24 cellular contexts compared by ENCODE assay signal in the genomic region with DNA sequence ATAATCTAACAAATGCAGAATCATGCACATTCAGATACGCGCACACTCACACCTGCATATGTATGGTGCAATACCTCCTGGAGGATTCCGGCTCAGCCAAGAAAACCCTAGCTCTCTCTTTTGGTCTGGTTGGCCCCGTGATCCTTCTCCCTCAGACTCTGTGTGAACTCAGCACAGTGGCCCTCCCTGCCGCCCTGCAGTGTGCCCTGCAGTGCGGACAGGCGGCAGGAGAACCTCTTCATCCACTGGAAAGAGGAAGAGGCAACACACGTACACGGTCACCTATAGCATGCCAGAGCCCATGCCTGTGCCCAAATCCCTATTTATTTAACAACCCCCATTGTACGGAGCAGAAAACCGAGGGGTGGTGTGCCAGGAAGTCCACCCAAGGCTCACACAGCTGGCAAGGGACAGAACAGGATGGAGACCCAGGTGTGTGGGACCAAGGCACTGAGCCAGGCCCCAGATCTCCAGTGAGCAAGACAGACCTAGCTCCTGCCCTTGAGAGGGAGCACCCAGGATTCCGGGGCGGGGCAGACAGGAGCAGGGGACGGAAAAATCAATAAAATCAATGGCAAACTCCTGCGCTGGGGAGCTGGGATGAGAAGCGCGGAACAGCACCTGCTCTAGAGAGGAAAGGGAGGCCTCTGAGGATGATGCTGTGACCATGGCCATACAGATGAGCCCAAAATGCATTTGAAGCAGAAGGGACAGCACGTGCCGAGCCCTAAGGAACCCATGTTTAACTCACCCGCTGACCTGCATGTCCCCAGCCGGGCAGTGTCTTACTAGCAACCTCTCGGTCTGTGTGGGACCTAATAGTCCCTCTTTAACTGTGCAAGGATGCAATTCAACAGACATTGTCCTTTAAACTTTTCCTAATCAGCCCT. TPM values are rescaled to one million over a fixed set of nuclear protein-coding genes. Genes with fewer than 3 reads are reported as not detected.
A peak's percentile ranks its signal among the peaks of the same experiment; 100 is the strongest.
DNase-seq lines count a peak whose midpoint lies in the region; ATAC-seq and TF ChIP-seq lines count a peak whose summit lies in the region.
"Had no signal": no experiment of that assay in that cellular context is flagged by ENCODE, and none has a peak within 500 bp of the region (broad histone marks: within the 10 kb centered on the region; RNA-seq: fewer than 3 reads in every experiment).

No MANE protein-coding gene starts in this region.

- ATAC-seq in Right ventricle myocardium superior (ENCODE audit: poor library complexity) = no peak
- no peak for ATAC-seq in left cardiac atrium
- ATAC-seq in HG02840 (IDR thresholded peaks at IDR 0.05; ENCODE audit: low FRiP score, unreplicated experiment) = no peak
- ATAC-seq: PC-3; SK-N-SH treated with all-trans-retinoic acid at 6 μM for 48 hours; stimulated activated effector memory CD8-positive, alpha-beta T cell treated with anti-CD3 and anti-CD28 coated beads, Interleukin-12 subunit alpha, Interleukin-12 subunit beta, amount 100 ng/mL, for 72 hours had no signal

- H3K23ac ChIP-seq in mesendoderm (ENCODE audit: low read length) = peak overlapping the region; percentile 59

- no CpG with 5 or more reads among the region's 22 CpGs for WGBS in mesendoderm (ENCODE audit: extremely low coverage, insufficient coverage, low lambda C conversion rate)
- WGBS in thymus = 95% methylated on average over 22 of the region's 22 CpGs

- H3K56ac ChIP-seq in mesendoderm (ENCODE audit: low read length) = peak overlapping the region; percentile 60

- no peak overlapping the region for H3K18ac ChIP-seq in mesendoderm (ENCODE audit: low read length)

- H2BK5ac ChIP-seq in mesendoderm (ENCODE audit: low read length) = no peak overlapping the region

- H3K36me3 ChIP-seq in duodenal mucosa (ENCODE audit: control insufficient read depth in 1 of 2, insufficient read depth in 2 of 2, low read length in 2 of 2) (no peaks in the 10 kb centered on the region), mesendoderm (ENCODE audit: control insufficient read depth, insufficient read depth, low read length) (no peaks in the 10 kb centered on the region), thymus (ENCODE audit: control insufficient read depth, insufficient read depth) (no peaks in the 10 kb centered on the region), H7 (replicated peaks; ENCODE audit: control insufficient read depth, insufficient read depth, low read length) (no peaks in the 10 kb centered on the region)
- H3K36me3 ChIP-seq: upper lobe of left lung had no signal

- peaks cover 10% of the 10 kb centered on the region for H3K79me2 ChIP-seq in mesendoderm (ENCODE audit: control insufficient read depth, insufficient read depth, low read length)

- in situ Hi-C loops in GM13977 (cut with MboI; ENCODE audit: low pct_unique_long_range_greater_than_20kb, low sequenced_read_pairs, unreplicated experiment) = no loop called here

- peak overlapping the region; percentile 35 to 36 for H3K4me3 ChIP-seq in duodenal mucosa (ENCODE audit: low read depth in 1 of 2, low read length in 2 of 2)
- no peak overlapping the region for H3K4me3 ChIP-seq in mesendoderm (ENCODE audit: low read length)
- H3K4me3 ChIP-seq in thymus (ENCODE audit: low read length) = no peak overlapping the region
- no peak overlapping the region for H3K4me3 ChIP-seq in H7 (ENCODE audit: insufficient read depth, low read depth, low read length)

- peak; percentile 37 for DNase-seq in Right ventricle myocardium superior
- DNase-seq in left cardiac atrium = no peak
- DNase-seq in mesendoderm = no peak
- DNase-seq in H7 = no peak
- DNase-seq in GM13977 (ENCODE audit: low spot score) = no peak
- DNase-seq: activated CD4-positive, alpha-beta T cell treated with anti-CD3 and anti-CD28 coated beads for 1 hour; caudate nucleus; DMS79; effector memory CD4-positive, alpha-beta T cell; HFFc6; hippocampal formation; NCI-H1930; NCI-H748 treated with DMSO at 0.1 percent for 48 hours; PC-3; T1000; upper lobe of left lung had no signal

- H3K4me1 ChIP-seq in duodenal mucosa (ENCODE audit: control insufficient read depth in 1 of 2, insufficient read depth in 2 of 2, low read length in 2 of 2) (peaks cover 18 to 40% of the 10 kb centered on the region in 2 donors), mesendoderm (ENCODE audit: control insufficient read depth, low read depth, low read length) (peaks cover 9% of the 10 kb centered on the region), thymus (ENCODE audit: control insufficient read depth, insufficient read depth, low read length) (peaks cover 2% of the 10 kb centered on the region)

- no peak overlapping the region for H2BK120ac ChIP-seq in mesendoderm (ENCODE audit: low read depth, low read length)

- no peak overlapping the region for H3K4ac ChIP-seq in mesendoderm (ENCODE audit: low read depth, low read length)

- H2BK15ac ChIP-seq in mesendoderm (replicated peaks; ENCODE audit: low read depth) = no peak overlapping the region

- H3K4me2 ChIP-seq in mesendoderm (ENCODE audit: low read length) = no peak overlapping the region

- H3K27ac ChIP-seq in duodenal mucosa (ENCODE audit: low read depth, low read length) (no peak overlapping the region), mesendoderm (ENCODE audit: low read depth, low read length) (peak overlapping the region; percentile 17), thymus (ENCODE audit: low read depth) (peak overlapping the region; percentile 9)
- H3K27ac ChIP-seq: upper lobe of left lung had no signal

- H4K8ac ChIP-seq in mesendoderm (ENCODE audit: low read depth, low read length) = no peak overlapping the region

- no peak overlapping the region for H4K5ac ChIP-seq in mesendoderm (ENCODE audit: low read length)

- H3K9me3 ChIP-seq in duodenal mucosa (ENCODE audit: control insufficient read depth in 1 of 2, low read length in 2 of 2) (no peaks in the 10 kb centered on the region), thymus (ENCODE audit: control insufficient read depth) (no peaks in the 10 kb centered on the region)
- H3K9me3 ChIP-seq: upper lobe of left lung had no signal

- H2AK5ac ChIP-seq in mesendoderm (ENCODE audit: low read length) = peak overlapping the region; percentile 30

- H3K79me1 ChIP-seq in mesendoderm (ENCODE audit: low read length) = peaks cover 6% of the 10 kb centered on the region

- no peak for TF ChIP-seq CTCF in GM13977 (IDR thresholded peaks at IDR 0.05; ENCODE audit: extremely low read depth, insufficient read depth, missing control alignments)

- H3K27me3 ChIP-seq in duodenal mucosa (ENCODE audit: control insufficient read depth in 1 of 2, insufficient read depth in 2 of 2, low read length in 2 of 2) (peaks cover 12 to 18% of the 10 kb centered on the region in 2 donors), mesendoderm (ENCODE audit: insufficient read depth, low read length, poor library complexity) (no peaks in the 10 kb centered on the region), thymus (ENCODE audit: control insufficient read depth, insufficient read depth) (peaks cover 47% of the 10 kb centered on the region), H7 (ENCODE audit: control insufficient read depth, insufficient read depth, low read length) (peaks cover 11% of the 10 kb centered on the region)

- intact Hi-C loops in Right ventricle myocardium superior (cut with DNase I) = loop anchor here (5.0 kb wide), 1 partner anchor 35 kb away; no protein-coding TSS in a partner anchor
- intact Hi-C loops in left cardiac atrium (cut with DNase I) = no loop called here

- no peak overlapping the region for H3K9ac ChIP-seq in duodenal mucosa (ENCODE audit: low read depth in 1 of 2, low read length in 2 of 2)
- peak overlapping the region; percentile 24 for H3K9ac ChIP-seq in mesendoderm (ENCODE audit: low read length)

RNA-seq across cellular contexts. Expression of gene CIBAR2, which starts 54.7 kb away (rescaled TPM):
- not detected for total RNA-seq in Right ventricle myocardium superior
- total RNA-seq in left cardiac atrium = not detected
- polyA plus RNA-seq in mesendoderm (2013, experiment 1 of 2) = 0.07 TPM
- not detected for polyA plus RNA-seq in mesendoderm (2013, experiment 2 of 2)
- 0.46 TPM for polyA plus RNA-seq in thymus
- not detected in 2 replicates for total RNA-seq in H7 (2014; rRNA removed; shearing (Covaris generic))
- total RNA-seq: activated T-helper 2 cell treated with anti-CD3 and anti-CD28 coated beads, Interferon-gamma antibody, Interleukin-2, Interleukin-4, amounts not matched to agents 10 μg/mL and 5 μg/mL and 100 μg/mL, durations not matched to agents 14 hours and 24 hours and 36 hours; HFFc6; kidney epithelial cell; PC-3; pulmonary artery endothelial cell had no signal

Comparison
In these comparisons a context has a peak if more than half of its experiments do, and no peak if none do; other contexts are left out.
1. H3K4me3 ChIP-seq: peak in duodenal mucosa (2 of 2); none in mesendoderm (single experiment), thymus (single experiment) and H7 (single experiment).